ENCODE assay signal across 22 cellular contexts in the genomic region with DNA sequence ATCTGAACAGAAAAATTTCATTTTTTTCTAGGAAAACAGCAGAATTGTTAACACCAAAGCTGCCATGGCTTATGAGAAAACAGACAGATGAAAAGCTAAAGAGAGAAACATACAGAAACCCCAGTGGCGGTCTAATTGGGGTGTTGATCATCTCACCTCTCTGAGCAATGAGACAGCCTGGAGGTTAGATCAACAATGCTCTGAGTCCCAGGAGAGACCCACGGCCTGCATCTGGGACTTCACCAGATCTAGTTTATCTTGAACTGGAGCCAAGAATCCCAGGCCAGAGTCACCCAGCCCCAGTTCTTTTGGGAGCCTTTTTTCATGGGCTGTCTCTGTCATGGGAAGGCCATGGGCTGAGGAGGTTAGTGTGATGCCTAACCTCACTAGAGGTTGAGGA. TPM values are rescaled to one million over a fixed set of nuclear protein-coding genes. Genes with fewer than 3 reads are reported as not detected.
DNase-seq lines count a peak whose midpoint lies in the region; ATAC-seq and TF ChIP-seq lines count a peak whose summit lies in the region.
"Had no signal": no experiment of that assay in that cellular context is flagged by ENCODE, and none has a peak within 500 bp of the region (broad histone marks: within the 10 kb centered on the region; RNA-seq: fewer than 3 reads in every experiment).

No MANE protein-coding gene starts in this region.

- H3K4me3 ChIP-seq in gastrocnemius medialis (no peak overlapping the region), right cardiac atrium (ENCODE audit: low read length) (no peak overlapping the region)
- H3K4me3 ChIP-seq: GM12878, GM23338, MG63 had no signal

- no peak overlapping the region for H3K27ac ChIP-seq in gastrocnemius medialis
- H3K27ac ChIP-seq in right cardiac atrium (ENCODE audit: low read length): no peak overlapping the region

- no peaks in the 10 kb centered on the region for H3K27me3 ChIP-seq in gastrocnemius medialis
- H3K27me3 ChIP-seq in right cardiac atrium (ENCODE audit: control insufficient read depth, insufficient read depth): no peaks in the 10 kb centered on the region
- H3K27me3 ChIP-seq: MG63 had no signal

- no peaks in the 10 kb centered on the region for H3K36me3 ChIP-seq in gastrocnemius medialis
- H3K36me3 ChIP-seq: MG63 had no signal

- ATAC-seq in gastrocnemius medialis (no peak), right cardiac atrium (no peak)
- ATAC-seq: GM12878, GM23338 had no signal

- peak overlapping the region; percentile 92 for H3K27ac Mint-ChIP-seq in chondrocyte (ENCODE audit: unreplicated experiment)
- peak overlapping the region; percentile 36 for H3K27ac Mint-ChIP-seq in nephron progenitor cell
- H3K27ac Mint-ChIP-seq: GM23338 had no signal

- peak; percentile 69 for DNase-seq in EH (ENCODE audit: low read depth)
- DNase-seq in LHCN-M2 (ENCODE audit: low read depth): peak; percentile 25
- DNase-seq in chondrocyte (ENCODE audit: low spot score): no peak
- no peak for DNase-seq in nephron progenitor cell
- no peak for DNase-seq in NCI-H1417 (lab: John Stamatoyannopoulos, UW)
- DNase-seq in gastrocnemius medialis: no peak
- DNase-seq in right cardiac atrium: no peak
- DNase-seq: ACHN, AML-193, COR-L47, GDM1, KG1, MG63, NCI-H1092 treated with DMSO at 0.1 percent for 48 hours, NCI-H1694, NCI-H446 treated with DMSO at 0.1 percent for 48 hours, NCI-H748 treated with DMSO at 0.1 percent for 48 hours, OCI-M1, RPMI8226, SIG-M5 had no signal

- TF ChIP-seq CTCF in chondrocyte (IDR thresholded peaks at IDR 0.05) (no peak), nephron progenitor cell (IDR thresholded peaks at IDR 0.05) (no peak), gastrocnemius medialis (IDR thresholded peaks at IDR 0.05 in 4 of 5, conservative IDR thresholded peaks at IDR 0.05 in 1 of 5) (no peak)

- H3K9me3 Mint-ChIP-seq in chondrocyte (ENCODE audit: low read depth) (no peaks in the 10 kb centered on the region), nephron progenitor cell (peaks cover 22% of the 10 kb centered on the region)

- intact Hi-C loops in gastrocnemius medialis (cut with DNase I; ENCODE audit: low total_unique reads) (loop anchor here (5.0 kb wide), 1 partner anchor 34 kb away; no protein-coding TSS in a partner anchor), right cardiac atrium (cut with DNase I) (loop anchor here in 1 of 4 donors (5.0 kb wide), 1 partner anchor 76 kb away; no protein-coding TSS in a partner anchor)

- in situ Hi-C loops in gastrocnemius medialis (cut with MboI; ENCODE audit: low sequenced_read_pairs in 4 of 4): loop anchor here (5.0 to 10.0 kb wide), 5 partner anchors 74 to 129 kb away; no protein-coding TSS in a partner anchor

- 66% methylated on average over 2 of the region's 2 CpGs for WGBS in right cardiac atrium

- H3K4me1 Mint-ChIP-seq in chondrocyte (ENCODE audit: low read depth) (peaks cover 38% of the 10 kb centered on the region), nephron progenitor cell (peaks cover 34% of the 10 kb centered on the region)
- H3K4me1 Mint-ChIP-seq: GM23338 had no signal

- no peak for TF ChIP-seq POLR2A in gastrocnemius medialis (IDR thresholded peaks at IDR 0.05)

- no peaks in the 10 kb centered on the region for H3K27me3 Mint-ChIP-seq in chondrocyte (ENCODE audit: low read depth)
- H3K27me3 Mint-ChIP-seq in nephron progenitor cell (ENCODE audit: low read depth, poor library complexity): peaks cover 19% of the 10 kb centered on the region

- H3K9me3 ChIP-seq in gastrocnemius medialis: no peaks in the 10 kb centered on the region
- no peaks in the 10 kb centered on the region for H3K9me3 ChIP-seq in right cardiac atrium (ENCODE audit: control insufficient read depth, low read length)
- H3K9me3 ChIP-seq: MG63 had no signal

- H3K4me3 Mint-ChIP-seq in chondrocyte (ENCODE audit: unreplicated experiment): peak overlapping the region; percentile 25
- peak overlapping the region; percentile 39 for H3K4me3 Mint-ChIP-seq in nephron progenitor cell
- H3K4me3 Mint-ChIP-seq: GM23338 had no signal

- no peaks in the 10 kb centered on the region for H3K36me3 Mint-ChIP-seq in chondrocyte (ENCODE audit: low read depth)
- no peaks in the 10 kb centered on the region for H3K36me3 Mint-ChIP-seq in nephron progenitor cell (ENCODE audit: low read depth)

- peaks cover 10 to 22% of the 10 kb centered on the region in 2 donors for H3K4me1 ChIP-seq in gastrocnemius medialis
- H3K4me1 ChIP-seq in right cardiac atrium (ENCODE audit: control insufficient read depth, insufficient read depth, low read length): peaks cover 5% of the 10 kb centered on the region

RNA-seq across cellular contexts. Expression of a gene that starts 3.5 kb away (rescaled TPM):
- total RNA-seq in LHCN-M2 (2014; rRNA removed) (2.1 and 3.1 TPM in 2 replicates), chondrocyte (0.28 to 1.2 TPM (median 0.40 TPM) in 3 replicates), gastrocnemius medialis (10 to 100 TPM; 57.6 to 94.0 (median 79.6) TPM), right cardiac atrium (10 to 100 TPM in 2 of 4 donors, 1 to 10 TPM in 2; 6.2 to 19.3 (median 12.3) TPM)
- 0.97 TPM for polyA plus RNA-seq in LHCN-M2 (2012)
- polyA plus RNA-seq in right cardiac atrium: 10.1 TPM

Comparison
In these comparisons a context has a peak if more than half of its experiments do, and no peak if none do; other contexts are left out.
1. DNase-seq: peak in EH (single experiment) and LHCN-M2 (single experiment); none in chondrocyte (single experiment), nephron progenitor cell (single experiment), NCI-H1417 (0 of 3), gastrocnemius medialis (0 of 2) and right cardiac atrium (0 of 3).